ENCODE assay signal across 28 cellular contexts in genomic region chr15:78139564-78139963, GRCh38. TPM values are rescaled to one million over a fixed set of nuclear protein-coding genes. Genes with fewer than 3 reads are reported as not detected.
DNase-seq lines count a peak whose midpoint lies in the region; ATAC-seq, FAIRE-seq and TF ChIP-seq lines count a peak whose summit lies in the region.
"Had no signal": no experiment of that assay in that cellular context is flagged by ENCODE, and none has a peak within 500 bp of the region (broad histone marks: within the 10 kb centered on the region; RNA-seq: fewer than 3 reads in every experiment).

No MANE protein-coding gene starts in this region.

- intact Hi-C loops in colonic mucosa (cut with DNase I) (no loop called here), HepG2 (cut with micrococcal nuclease; ENCODE audit: unreplicated experiment) (no loop called here), posterior vena cava (cut with DNase I) (no loop called here)

- DNase-seq in colonic mucosa, result no peak
- no peak for DNase-seq in HepG2 (ENCODE audit: low spot score)
- DNase-seq in posterior vena cava (ENCODE audit: low spot score), result peak; percentile 22
- no peak for DNase-seq in stimulated activated CD4-positive, alpha-beta T cell treated with anti-CD3 and anti-CD28 coated beads, Interleukin-2, amount 100 ng/mL, for 24 hours
- no peak for DNase-seq in Karpas-422
- DNase-seq in NCI-H2227 (lab: John Stamatoyannopoulos, UW; ENCODE audit: unreplicated experiment), result no peak
- DNase-seq: 8988T, ACHN, BE2C, Calu3, DMS153, DND-41, H7, IMR-90, NCI-H1092, NCI-H1436, NCI-H187 treated with DMSO at 0.1 percent for 48 hours, NCI-H2171 treated with DMSO at 0.1 percent for 48 hours, NCI-H524, NCI-H748 treated with DMSO at 0.1 percent for 48 hours, PC-3, SJCRH30 had no signal

- TF ChIP-seq RAD21 in HepG2 (CRISPR knock-in tag; IDR thresholded peaks at IDR 0.05), result no peak

- FAIRE-seq in HepG2 (lab: Jason Lieb, UNC), result no peak
- FAIRE-seq: GM19239 had no signal

- H3K79me2 ChIP-seq in HepG2 (ENCODE audit: insufficient read depth, low read length) (no peaks in the 10 kb centered on the region), Karpas-422 (ENCODE audit: low read length) (no peaks in the 10 kb centered on the region)

- no peak for TF ChIP-seq POLR2A in HepG2 (IDR thresholded peaks at IDR 0.05; ENCODE audit: insufficient read depth in 1 of 2, low read depth in 2 of 2, low read length in 2 of 2)

- H3K27ac ChIP-seq in C4-2B, result peak overlapping the region; percentile 68; the same call in 1 of the 2 replicates
- peak overlapping the region; percentile 68 for H3K27ac ChIP-seq in colonic mucosa
- no peak overlapping the region for H3K27ac ChIP-seq in HepG2 (ENCODE audit: extremely low read length, insufficient read depth, low read length)
- no peak overlapping the region for H3K27ac ChIP-seq in Karpas-422 (ENCODE audit: low read length)
- H3K27ac ChIP-seq: SJCRH30 had no signal

- H3K27me3 ChIP-seq in colonic mucosa (no peaks in the 10 kb centered on the region), HepG2 (ENCODE audit: control insufficient read depth in 1 of 2, insufficient read depth in 2 of 2, low read length in 2 of 2) (peaks cover 0 to 9% of the 10 kb centered on the region in 2 experiments; a peak in 1 of 5 replicates), Karpas-422 (ENCODE audit: low read length) (no peaks in the 10 kb centered on the region)
- H3K27me3 ChIP-seq: BE2C had no signal

- no peaks in the 10 kb centered on the region for H3K36me3 ChIP-seq in colonic mucosa
- H3K36me3 ChIP-seq in HepG2 (replicated peaks in 1 of 2; ENCODE audit: control insufficient read depth in 1 of 2, insufficient read depth in 2 of 2, low read length in 2 of 2), result no peaks in the 10 kb centered on the region
- no peaks in the 10 kb centered on the region for H3K36me3 ChIP-seq in Karpas-422 (ENCODE audit: insufficient read depth, low read length)
- H3K36me3 ChIP-seq: BE2C, SJCRH30 had no signal

- CTCF ChIA-PET in HepG2 (lab: Yijun Ruan, JAX; ENCODE audit: low intra/inter-chr PET ratio, low total read pairs), result no interaction called here

- ATAC-seq in HepG2, result no peak
- ATAC-seq in HG03469 (IDR thresholded peaks at IDR 0.05; ENCODE audit: unreplicated experiment), result no peak
- ATAC-seq: PC-3, Right ventricle myocardium inferior, SK-N-SH treated with all-trans-retinoic acid at 6 μM for 48 hours had no signal

- no TSS peak for BruUV-seq in HepG2 (replicated peaks; lab: Mats Ljungman, UMichigan)

- 70% methylated on average over 5 of the region's 5 CpGs for WGBS in HepG2 (ENCODE audit: low lambda C conversion rate)

- no peaks in the 10 kb centered on the region for H3K9me2 ChIP-seq in Karpas-422 (replicated peaks; ENCODE audit: insufficient read depth, low read length)

- H3K9ac ChIP-seq in colonic mucosa (ENCODE audit: low read depth in 2 of 2, low read length in 2 of 2), result no peak overlapping the region
- H3K9ac ChIP-seq in HepG2 (ENCODE audit: insufficient read depth, low read depth, low read length), result no peak overlapping the region
- H3K9ac ChIP-seq in Karpas-422 (ENCODE audit: low read length), result no peak overlapping the region

- TF ChIP-seq EP300 in HepG2 (IDR thresholded peaks at IDR 0.05; ENCODE audit: low read depth in 2 of 2, low read length in 2 of 2) (no peak), HepG2 (CRISPR knock-in tag; IDR thresholded peaks at IDR 0.05; ENCODE audit: borderline replicate concordance) (no peak)

- POLR2A ChIA-PET in HepG2 (lab: Yijun Ruan, JAX), result interaction anchor here (1.3 kb wide), 1 partner anchor 9 kb away, joined by 5 read pairs; the partner anchor contains the start of gene IDH3A

- TF ChIP-seq CTCF in C4-2B (conservative IDR thresholded peaks at IDR 0.05) (no peak), colonic mucosa (IDR thresholded peaks at IDR 0.05) (no peak), HepG2 (CRISPR knock-in tag; IDR thresholded peaks at IDR 0.05) (no peak)

- no peak overlapping the region for H3K4me2 ChIP-seq in HepG2 (ENCODE audit: low read depth, low read length)
- no peak overlapping the region for H3K4me2 ChIP-seq in Karpas-422 (ENCODE audit: low read depth, low read length, poor library complexity, severe bottlenecking)

- H3K9me3 ChIP-seq in colonic mucosa (no peaks in the 10 kb centered on the region), HepG2 (ENCODE audit: low read length) (no peaks in the 10 kb centered on the region), Karpas-422 (ENCODE audit: low read length) (no peaks in the 10 kb centered on the region)
- H3K9me3 ChIP-seq: BE2C, SJCRH30 had no signal

- H4K20me1 ChIP-seq in HepG2 (ENCODE audit: insufficient read depth, low read length), result no peaks in the 10 kb centered on the region
- H4K20me1 ChIP-seq in Karpas-422 (ENCODE audit: insufficient read depth, low read depth, low read length), result no peaks in the 10 kb centered on the region

- in situ Hi-C loops in HepG2 (cut with HindIII; ENCODE audit: extremely low pct_ligation_motif_present, low pct_unique_long_range_greater_than_20kb), result no loop called here

- H2AFZ ChIP-seq in HepG2 (ENCODE audit: low read length) (no peak overlapping the region), Karpas-422 (ENCODE audit: low read length) (no peak overlapping the region)

- H3K4me1 ChIP-seq in colonic mucosa, result no peaks in the 10 kb centered on the region
- H3K4me1 ChIP-seq in HepG2 (ENCODE audit: insufficient read depth, low read length), result peaks cover 29% of the 10 kb centered on the region
- no peaks in the 10 kb centered on the region for H3K4me1 ChIP-seq in Karpas-422 (ENCODE audit: low read length)
- H3K4me1 ChIP-seq: BE2C, SJCRH30 had no signal

- H3K4me3 ChIP-seq in colonic mucosa (no peak overlapping the region), HepG2 (replicated peaks in 1 of 3; ENCODE audit: insufficient read depth in 1 of 3, low read depth in 2 of 3, low read length in 3 of 3) (no peak overlapping the region), Karpas-422 (ENCODE audit: low read length) (no peak overlapping the region)
- H3K4me3 ChIP-seq: SJCRH30 had no signal

RNA-seq across cellular contexts. Expression of gene CIB2, which starts 8.3 kb away (rescaled TPM):
- total RNA-seq in colonic mucosa, result 10 to 100 TPM in 1 of 2 donors, 1 to 10 TPM in 1; 6.8 to 14.6 TPM
- 1.5 and 1.8 TPM in 2 replicates for total RNA-seq in HepG2 (2016; rRNA removed; fragmentation: Illumina TruSeq; extraction: Trizol)
- 6.0 and 7.3 TPM in 2 replicates for total RNA-seq in HepG2 (2016; cell fraction: cytosol; rRNA removed; fragmentation: Illumina TruSeq; extraction: Trizol; ENCODE audit: low read depth)
- total RNA-seq in HepG2 (2016; cell fraction: insoluble cytoplasmic fraction; rRNA removed; fragmentation: Illumina TruSeq; extraction: Trizol), result 1.6 and 2.2 TPM in 2 replicates
- 6.9 and 9.0 TPM in 2 replicates for total RNA-seq in HepG2 (2016; cell fraction: membrane; rRNA removed; fragmentation: Illumina TruSeq; extraction: Trizol)
- 0.63 and 0.84 TPM in 2 replicates for total RNA-seq in HepG2 (2016; cell fraction: nucleus; rRNA removed; fragmentation: Illumina TruSeq; extraction: Trizol)
- polyA plus RNA-seq in HepG2 (2011; rRNA removed), result 1.4 and 4.5 TPM in 2 replicates
- 1.5 and 2.4 TPM in 2 replicates for polyA plus RNA-seq in HepG2 (2011; cell fraction: cytosol; rRNA removed)
- 0.19 and 0.87 TPM in 2 replicates for polyA plus RNA-seq in HepG2 (2011; cell fraction: nucleus; rRNA removed)
- 2.2 and 3.7 TPM in 2 replicates for polyA plus RNA-seq in HepG2 (2012)
- polyA plus RNA-seq in HepG2 (2016; cell fraction: cytosol; fragmentation: Illumina TruSeq; extraction: Trizol; ENCODE audit: low read depth), result 13.6 and 14.5 TPM in 2 replicates
- polyA plus RNA-seq in HepG2 (2016; cell fraction: insoluble cytoplasmic fraction; fragmentation: Illumina TruSeq; extraction: Trizol; ENCODE audit: low read depth), result 3.1 and 4.0 TPM in 2 replicates
- 13.2 TPM in 2 replicates for polyA plus RNA-seq in HepG2 (2016; cell fraction: membrane; fragmentation: Illumina TruSeq; extraction: Trizol; ENCODE audit: low read depth)
- polyA plus RNA-seq in HepG2 (2016; cell fraction: nucleus; fragmentation: Illumina TruSeq; extraction: Trizol; ENCODE audit: insufficient read depth, low read depth), result 2.5 and 2.6 TPM in 2 replicates
- polyA minus RNA-seq in HepG2 (2011; rRNA and poly(A)+ RNA removed; ENCODE audit: low replicate concordance), result 1.3 and 2.2 TPM in 2 replicates
- polyA minus RNA-seq in HepG2 (2011; cell fraction: cytosol; rRNA and poly(A)+ RNA removed), result 1.8 TPM in 1 of 2 replicates, not detected in the other
- 0.77 TPM in 1 of 2 replicates, not detected in the other for polyA minus RNA-seq in HepG2 (2011; cell fraction: nucleus; rRNA and poly(A)+ RNA removed)
- total RNA-seq in posterior vena cava, result 1 to 10 TPM; 5.1 to 6.7 TPM
- 1.1 and 4.4 TPM in 2 replicates for total RNA-seq in Karpas-422 (2014; rRNA removed; shearing (Covaris generic); ENCODE audit: low replicate concordance)

RNA-seq across cellular contexts. Expression of gene IDH3A, which starts 9.6 kb away (rescaled TPM):
- total RNA-seq in colonic mucosa (100 to 1,000 TPM; 203 to 264 TPM), HepG2 (2016; rRNA removed; fragmentation: Illumina TruSeq; extraction: Trizol) (50.7 and 130 TPM in 2 replicates), posterior vena cava (10 to 100 TPM; 84.2 to 90.6 TPM)
- 6.5 and 9.4 TPM in 2 replicates for total RNA-seq in HepG2 (2016; cell fraction: cytosol; rRNA removed; fragmentation: Illumina TruSeq; extraction: Trizol; ENCODE audit: low read depth)
- 50.0 and 88.2 TPM in 2 replicates for total RNA-seq in HepG2 (2016; cell fraction: insoluble cytoplasmic fraction; rRNA removed; fragmentation: Illumina TruSeq; extraction: Trizol)
- total RNA-seq in HepG2 (2016; cell fraction: membrane; rRNA removed; fragmentation: Illumina TruSeq; extraction: Trizol), result 14.4 and 16.1 TPM in 2 replicates
- total RNA-seq in HepG2 (2016; cell fraction: nucleus; rRNA removed; fragmentation: Illumina TruSeq; extraction: Trizol), result 30.4 and 30.8 TPM in 2 replicates
- 34.2 and 40.7 TPM in 2 replicates for polyA plus RNA-seq in HepG2 (2011; rRNA removed)
- polyA plus RNA-seq in HepG2 (2011; cell fraction: cytosol; rRNA removed), result 25.1 and 40.0 TPM in 2 replicates
- polyA plus RNA-seq in HepG2 (2011; cell fraction: nucleus; rRNA removed), result 22.1 and 25.9 TPM in 2 replicates
- polyA plus RNA-seq in HepG2 (2012), result 43.6 and 58.5 TPM in 2 replicates
- 5.2 and 7.2 TPM in 2 replicates for polyA plus RNA-seq in HepG2 (2016; cell fraction: cytosol; fragmentation: Illumina TruSeq; extraction: Trizol; ENCODE audit: low read depth)
- polyA plus RNA-seq in HepG2 (2016; cell fraction: insoluble cytoplasmic fraction; fragmentation: Illumina TruSeq; extraction: Trizol; ENCODE audit: low read depth), result 87.0 and 90.5 TPM in 2 replicates
- 13.0 and 13.1 TPM in 2 replicates for polyA plus RNA-seq in HepG2 (2016; cell fraction: membrane; fragmentation: Illumina TruSeq; extraction: Trizol; ENCODE audit: low read depth)
- polyA plus RNA-seq in HepG2 (2016; cell fraction: nucleus; fragmentation: Illumina TruSeq; extraction: Trizol; ENCODE audit: insufficient read depth, low read depth), result 42.0 and 56.1 TPM in 2 replicates
- polyA minus RNA-seq in HepG2 (2011; rRNA and poly(A)+ RNA removed; ENCODE audit: low replicate concordance), result 25.1 and 123 TPM in 2 replicates
- 28.9 and 36.8 TPM in 2 replicates for polyA minus RNA-seq in HepG2 (2011; cell fraction: cytosol; rRNA and poly(A)+ RNA removed)
- polyA minus RNA-seq in HepG2 (2011; cell fraction: nucleus; rRNA and poly(A)+ RNA removed), result 20.3 and 30.1 TPM in 2 replicates
- total RNA-seq in Karpas-422 (2014; rRNA removed; shearing (Covaris generic); ENCODE audit: low replicate concordance), result 49.3 and 57.2 TPM in 2 replicates

RNA-seq across cellular contexts. Expression of gene SH2D7, which starts 47.2 kb away (rescaled TPM):
- total RNA-seq in colonic mucosa (1 to 10 TPM in 1 of 2 donors, under 1 TPM in 1; 0.58 to 1.6 TPM), HepG2 (2016; rRNA removed; fragmentation: Illumina TruSeq; extraction: Trizol) (not detected in 2 replicates), posterior vena cava (not detected)
- not detected in 2 replicates for total RNA-seq in HepG2 (2016; cell fraction: cytosol; rRNA removed; fragmentation: Illumina TruSeq; extraction: Trizol; ENCODE audit: low read depth)
- not detected in 2 replicates for total RNA-seq in HepG2 (2016; cell fraction: insoluble cytoplasmic fraction; rRNA removed; fragmentation: Illumina TruSeq; extraction: Trizol)
- total RNA-seq in HepG2 (2016; cell fraction: membrane; rRNA removed; fragmentation: Illumina TruSeq; extraction: Trizol), result not detected in 2 replicates
- total RNA-seq in HepG2 (2016; cell fraction: nucleus; rRNA removed; fragmentation: Illumina TruSeq; extraction: Trizol), result not detected in 2 replicates
- not detected in 2 replicates for polyA plus RNA-seq in HepG2 (2011; rRNA removed)
- not detected in 2 replicates for polyA plus RNA-seq in HepG2 (2011; cell fraction: cytosol; rRNA removed)
- polyA plus RNA-seq in HepG2 (2011; cell fraction: nucleus; rRNA removed), result not detected in 2 replicates
- 0.05 TPM in 1 of 2 replicates, not detected in the other for polyA plus RNA-seq in HepG2 (2012)
- not detected in 2 replicates for polyA plus RNA-seq in HepG2 (2016; cell fraction: cytosol; fragmentation: Illumina TruSeq; extraction: Trizol; ENCODE audit: low read depth)
- polyA plus RNA-seq in HepG2 (2016; cell fraction: insoluble cytoplasmic fraction; fragmentation: Illumina TruSeq; extraction: Trizol; ENCODE audit: low read depth), result not detected in 2 replicates
- polyA plus RNA-seq in HepG2 (2016; cell fraction: membrane; fragmentation: Illumina TruSeq; extraction: Trizol; ENCODE audit: low read depth), result not detected in 2 replicates
- polyA plus RNA-seq in HepG2 (2016; cell fraction: nucleus; fragmentation: Illumina TruSeq; extraction: Trizol; ENCODE audit: insufficient read depth, low read depth), result not detected in 2 replicates
- not detected in 2 replicates for polyA minus RNA-seq in HepG2 (2011; rRNA and poly(A)+ RNA removed; ENCODE audit: low replicate concordance)
- not detected in 2 replicates for polyA minus RNA-seq in HepG2 (2011; cell fraction: cytosol; rRNA and poly(A)+ RNA removed)
- not detected in 2 replicates for polyA minus RNA-seq in HepG2 (2011; cell fraction: nucleus; rRNA and poly(A)+ RNA removed)
- not detected in 2 replicates for total RNA-seq in Karpas-422 (2014; rRNA removed; shearing (Covaris generic); ENCODE audit: low replicate concordance)
- total RNA-seq: Calu3, H7, IMR-90, PC-3, Right ventricle myocardium inferior, RPMI7951 had no signal
- polyA plus RNA-seq: IMR-90 had no signal

Comparison
In these comparisons a context has a peak if more than half of its experiments do, and no peak if none do; other contexts are left out.
1. H3K27ac ChIP-seq: peak in C4-2B (single experiment) and colonic mucosa (single experiment); none in HepG2 (single experiment) and Karpas-422 (single experiment).